Comparison of ENCODE assay signal across 15 cellular contexts in the genomic region with DNA sequence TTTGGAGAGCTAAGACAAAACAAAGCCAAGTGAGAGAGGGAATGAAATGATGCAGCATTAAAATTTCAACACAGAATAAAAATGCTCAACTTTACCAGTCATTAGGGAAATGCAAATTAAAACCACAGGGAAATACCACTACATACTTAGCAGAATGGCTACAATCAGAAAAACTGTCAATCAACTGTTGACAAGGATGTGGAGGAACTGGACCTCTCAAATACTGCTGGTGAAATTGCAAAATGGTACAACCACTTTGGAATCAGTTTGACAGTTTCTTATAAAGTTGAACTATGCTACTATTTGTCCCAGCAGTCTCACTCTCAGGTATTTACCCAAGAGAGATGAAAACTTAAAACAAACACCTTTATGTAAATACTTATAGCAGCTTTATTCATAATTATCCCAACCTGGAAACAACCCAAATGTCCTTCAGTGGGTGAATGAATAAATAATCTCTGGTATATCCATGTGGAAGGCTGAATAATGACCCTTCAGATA. TPM values are rescaled to one million over a fixed set of nuclear protein-coding genes. Genes with fewer than 3 reads are reported as not detected.
DNase-seq lines count a peak whose midpoint lies in the region; ATAC-seq and TF ChIP-seq lines count a peak whose summit lies in the region.
"Had no signal": no experiment of that assay in that cellular context is flagged by ENCODE, and none has a peak within 500 bp of the region (broad histone marks: within the 10 kb centered on the region; RNA-seq: fewer than 3 reads in every experiment).

No MANE protein-coding gene starts in this region.

- H3K36me3 Mint-ChIP-seq in MCF 10A (ENCODE audit: insufficient read depth, unreplicated experiment): no peaks in the 10 kb centered on the region

- TF ChIP-seq POLR2A in breast epithelium (IDR thresholded peaks at IDR 0.05): no peak

- peaks cover 0 to 9% of the 10 kb centered on the region in 2 donors for H3K9me3 ChIP-seq in breast epithelium

- no peaks in the 10 kb centered on the region for H3K27me3 Mint-ChIP-seq in MCF 10A (ENCODE audit: insufficient read depth, unreplicated experiment)
- no peaks in the 10 kb centered on the region for H3K27me3 Mint-ChIP-seq in stimulated activated naive CD8-positive, alpha-beta T cell treated with anti-CD3 and anti-CD28 coated beads, Interleukin-15, amount 100 ng/mL, for 72 hours
- H3K27me3 Mint-ChIP-seq: T-cell had no signal

- H3K27ac Mint-ChIP-seq in MCF 10A (ENCODE audit: low read depth, unreplicated experiment): no peak overlapping the region
- H3K27ac Mint-ChIP-seq in stimulated activated naive CD8-positive, alpha-beta T cell treated with anti-CD3 and anti-CD28 coated beads, Interleukin-15, amount 100 ng/mL, for 72 hours: no peak overlapping the region
- H3K27ac Mint-ChIP-seq: T-cell had no signal

- intact Hi-C loops in breast epithelium (cut with DNase I; ENCODE audit: low total_unique reads): no loop called here
- intact Hi-C loops in MCF 10A (cut with micrococcal nuclease): no loop called here

- CTCF ChIA-PET in MCF 10A (lab: Yijun Ruan, JAX): interaction anchor here (0.7 to 1.7 kb wide), 2 partner anchors 90 to 124 kb away, joined by 3 to 11 read pairs; no protein-coding TSS in a partner anchor

- no peaks in the 10 kb centered on the region for H3K36me3 ChIP-seq in breast epithelium
- H3K36me3 ChIP-seq: BLaER1 treated with 17β-estradiol and CSF1 and Interleukin-3, amounts not matched to agents 10 nM and 100 nM had no signal

- peaks cover 8% of the 10 kb centered on the region for H3K9me3 Mint-ChIP-seq in MCF 10A (ENCODE audit: unreplicated experiment)
- peaks cover 7 to 8% of the 10 kb centered on the region in 2 donors for H3K9me3 Mint-ChIP-seq in stimulated activated naive CD8-positive, alpha-beta T cell treated with anti-CD3 and anti-CD28 coated beads, Interleukin-15, amount 100 ng/mL, for 72 hours

- POLR2A ChIA-PET in MCF 10A (lab: Yijun Ruan, JAX): interaction anchor here (0.6 to 2.0 kb wide), 7 partner anchors 18 to 215 kb away, joined by 3 to 10 read pairs (median 3); no protein-coding TSS in a partner anchor

- ATAC-seq in foreskin keratinocyte: peak; percentile 5
- ATAC-seq in HG03442 (IDR thresholded peaks at IDR 0.05; ENCODE audit: unreplicated experiment): no peak
- no peak for ATAC-seq in stimulated activated naive CD8-positive, alpha-beta T cell treated with anti-CD3 and anti-CD28 coated beads, Interleukin-15, amount 100 ng/mL, for 72 hours
- ATAC-seq in HG02970 (IDR thresholded peaks at IDR 0.05; ENCODE audit: low FRiP score, unreplicated experiment): no peak
- ATAC-seq: T-cell had no signal

- H3K4me1 Mint-ChIP-seq in MCF 10A (ENCODE audit: insufficient read depth, unreplicated experiment): peaks cover 11% of the 10 kb centered on the region
- no peaks in the 10 kb centered on the region for H3K4me1 Mint-ChIP-seq in stimulated activated naive CD8-positive, alpha-beta T cell treated with anti-CD3 and anti-CD28 coated beads, Interleukin-15, amount 100 ng/mL, for 72 hours
- H3K4me1 Mint-ChIP-seq: T-cell had no signal

- no peak for TF ChIP-seq CTCF in breast epithelium (IDR thresholded peaks at IDR 0.05)
- no peak for TF ChIP-seq CTCF in MCF 10A (IDR thresholded peaks at IDR 0.05; ENCODE audit: unreplicated experiment)
- no peak for TF ChIP-seq CTCF in foreskin keratinocyte (conservative IDR thresholded peaks at IDR 0.05)
- no peak for TF ChIP-seq CTCF in GM10266 (IDR thresholded peaks at IDR 0.05; ENCODE audit: control insufficient read depth, insufficient read depth, low read depth, missing control alignments)

- H3K27me3 ChIP-seq in breast epithelium: no peaks in the 10 kb centered on the region
- H3K27me3 ChIP-seq in foreskin keratinocyte: no peaks in the 10 kb centered on the region
- H3K27me3 ChIP-seq: BLaER1 treated with 17β-estradiol and CSF1 and Interleukin-3, amounts not matched to agents 10 nM and 100 nM had no signal

- H3K4me3 Mint-ChIP-seq in MCF 10A (ENCODE audit: unreplicated experiment): no peak overlapping the region
- no peak overlapping the region for H3K4me3 Mint-ChIP-seq in stimulated activated naive CD8-positive, alpha-beta T cell treated with anti-CD3 and anti-CD28 coated beads, Interleukin-15, amount 100 ng/mL, for 72 hours
- H3K4me3 Mint-ChIP-seq: T-cell had no signal

- BruUV-seq in MCF 10A (replicated peaks; lab: Mats Ljungman, UMichigan): no TSS peak

- no peak for DNase-seq in breast epithelium (ENCODE audit: low spot score in 2 of 2)
- DNase-seq in MCF 10A (ENCODE audit: unreplicated experiment): no peak
- peak; percentile 13 for DNase-seq in amniotic epithelial cell (ENCODE audit: low read depth)
- DNase-seq in foreskin keratinocyte: no peak
- no peak for DNase-seq in GM10266 (ENCODE audit: extremely low spot score)
- no peak for DNase-seq in stimulated activated naive CD8-positive, alpha-beta T cell treated with anti-CD3 and anti-CD28 coated beads, Interleukin-15, amount 100 ng/mL, for 72 hours
- DNase-seq: Karpas-422, MV-4-11, NCI-H1436 treated with DMSO at 0.1 percent for 48 hours, NCI-H82, T-cell had no signal

- H3K4me1 ChIP-seq in breast epithelium (peaks cover 0 to 10% of the 10 kb centered on the region in 2 donors), foreskin keratinocyte (peaks cover 14% of the 10 kb centered on the region)
- H3K4me1 ChIP-seq: BLaER1 treated with 17β-estradiol and CSF1 and Interleukin-3, amounts not matched to agents 10 nM and 100 nM had no signal

- H3K4me3 ChIP-seq in breast epithelium: no peak overlapping the region
- H3K4me3 ChIP-seq: BLaER1 treated with 17β-estradiol and CSF1 and Interleukin-3, amounts not matched to agents 10 nM and 100 nM; SK-N-MC had no signal

- peak overlapping the region; percentile 15 to 27 for H3K27ac ChIP-seq in breast epithelium
- no peak overlapping the region for H3K27ac ChIP-seq in foreskin keratinocyte
- H3K27ac ChIP-seq: BLaER1 treated with 17β-estradiol and CSF1 and Interleukin-3, amounts not matched to agents 10 nM and 100 nM; SK-N-MC had no signal

RNA-seq across cellular contexts. Expression of a gene that starts 43.7 kb away (rescaled TPM):
- total RNA-seq in breast epithelium (100 to 1,000 TPM; 142 to 215 (median 182) TPM), MCF 10A (2022) (165 and 180 TPM in 2 replicates), foreskin keratinocyte (183 and 195 TPM in 2 replicates)
- polyA plus RNA-seq in foreskin keratinocyte: 87.7 and 102 TPM in 2 replicates
